ENCODE assay signal across 11 cellular contexts in the genomic region with DNA sequence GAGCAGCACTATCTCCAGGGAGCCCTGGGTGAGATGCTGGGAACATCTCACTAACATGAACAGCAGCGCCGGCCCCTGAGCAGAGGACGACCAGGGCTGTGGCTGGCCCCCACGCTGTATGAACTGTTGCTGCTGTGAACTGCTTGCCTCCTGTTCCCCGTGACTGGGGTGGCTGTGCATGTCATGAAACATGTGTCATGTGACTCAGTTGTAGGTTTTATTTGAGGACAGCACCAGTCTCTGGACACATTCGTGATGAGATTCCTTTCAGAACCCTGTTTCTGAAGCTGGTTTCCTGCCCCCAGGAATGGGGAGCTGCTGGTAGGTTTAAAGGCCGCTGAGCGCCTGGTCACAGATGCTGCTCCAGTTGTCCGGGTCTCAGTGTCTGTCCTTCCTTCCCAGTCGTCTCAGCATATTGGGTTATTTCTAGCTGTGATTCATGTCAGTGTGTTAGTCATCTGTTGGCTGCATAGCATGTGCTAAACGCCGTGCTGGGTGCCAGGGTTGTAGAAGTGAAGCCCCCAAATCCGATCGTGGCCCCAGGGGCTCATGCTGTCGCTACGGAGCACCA.
A peak's percentile ranks its signal among the peaks of the same experiment; 100 is the strongest.
DNase-seq lines count a peak whose midpoint lies in the region; ATAC-seq and TF ChIP-seq lines count a peak whose summit lies in the region.
"Had no signal": no experiment of that assay in that cellular context is flagged by ENCODE, and none has a peak within 500 bp of the region (broad histone marks: within the 10 kb centered on the region; RNA-seq: fewer than 3 reads in every experiment).

No MANE protein-coding gene starts in this region.

- no TSS peak for BruUV-seq in Panc1 (replicated peaks; lab: Mats Ljungman, UMichigan)

- peaks cover 64% of the 10 kb centered on the region for H3K4me1 Mint-ChIP-seq in osteocyte (ENCODE audit: unreplicated experiment)
- H3K4me1 Mint-ChIP-seq in stimulated activated naive CD8-positive, alpha-beta T cell treated with anti-CD3 and anti-CD28 coated beads, Interleukin-15, amount 100 ng/mL, for 72 hours: peaks cover 50% of the 10 kb centered on the region

- H3K4me1 ChIP-seq in Panc1 (ENCODE audit: control insufficient read depth, insufficient read depth, low read length): no peaks in the 10 kb centered on the region

- peaks cover 11% of the 10 kb centered on the region for H3K36me3 Mint-ChIP-seq in osteocyte (ENCODE audit: unreplicated experiment)
- no peaks in the 10 kb centered on the region for H3K36me3 Mint-ChIP-seq in activated naive CD4-positive, alpha-beta T cell treated with anti-CD3 and anti-CD28 coated beads, Interleukin-2, amount 50 U/mL, for 72 hours

- H3K27ac Mint-ChIP-seq in osteocyte (ENCODE audit: unreplicated experiment): peak overlapping the region; percentile 93
- no peak overlapping the region for H3K27ac Mint-ChIP-seq in stimulated activated naive CD8-positive, alpha-beta T cell treated with anti-CD3 and anti-CD28 coated beads, Interleukin-15, amount 100 ng/mL, for 72 hours
- peak overlapping the region in 1 of 2 donors; percentile 38 for H3K27ac Mint-ChIP-seq in activated naive CD4-positive, alpha-beta T cell treated with anti-CD3 and anti-CD28 coated beads, Interleukin-2, amount 50 U/mL, for 72 hours

- CTCF ChIA-PET in Panc1 (lab: Charles Lee): no interaction called here

- intact Hi-C loops in Panc1 (cut with micrococcal nuclease; ENCODE audit: unreplicated experiment): no loop called here

- H3K4me3 ChIP-seq in Panc1 (ENCODE audit: low read depth in 2 of 2, low read length in 2 of 2) (no peak overlapping the region), epithelial cell of esophagus (ENCODE audit: low read length) (no peak overlapping the region)

- no peaks in the 10 kb centered on the region for H3K27me3 Mint-ChIP-seq in osteocyte (ENCODE audit: unreplicated experiment)
- no peaks in the 10 kb centered on the region for H3K27me3 Mint-ChIP-seq in stimulated activated naive CD8-positive, alpha-beta T cell treated with anti-CD3 and anti-CD28 coated beads, Interleukin-15, amount 100 ng/mL, for 72 hours

- H3K4me3 Mint-ChIP-seq in osteocyte (ENCODE audit: unreplicated experiment): no peak overlapping the region
- no peak overlapping the region for H3K4me3 Mint-ChIP-seq in stimulated activated naive CD8-positive, alpha-beta T cell treated with anti-CD3 and anti-CD28 coated beads, Interleukin-15, amount 100 ng/mL, for 72 hours

- TF ChIP-seq CTCF in Panc1 (IDR thresholded peaks at IDR 0.05): no peak
- TF ChIP-seq CTCF in epithelial cell of esophagus (IDR thresholded peaks at IDR 0.05; ENCODE audit: insufficient read depth, low read depth, low read length, missing control alignments): no peak
- no peak for TF ChIP-seq CTCF in osteocyte (IDR thresholded peaks at IDR 0.05)

- H3K27me3 ChIP-seq in Panc1 (ENCODE audit: control insufficient read depth, insufficient read depth, low read length): no peaks in the 10 kb centered on the region

- no peak overlapping the region for H3K27ac ChIP-seq in Panc1 (ENCODE audit: low read length)

- in situ Hi-C loops in Panc1 (cut with HindIII; ENCODE audit: low pct_unique_long_range_greater_than_20kb, low sequenced_read_pairs): no loop called here

- no peaks in the 10 kb centered on the region for H3K9me3 ChIP-seq in Panc1 (ENCODE audit: control insufficient read depth, insufficient read depth, low read depth, low read length)

- H3K36me3 ChIP-seq in Panc1 (ENCODE audit: control insufficient read depth, insufficient read depth, low read length): no peaks in the 10 kb centered on the region

- DNase-seq in CD1c-positive myeloid dendritic cell (ENCODE audit: extremely low spot score): peak; percentile 51
- DNase-seq in Panc1 (ENCODE audit: low read depth, low spot score): no peak
- DNase-seq in epithelial cell of esophagus (ENCODE audit: low read depth): peak; percentile 66
- no peak for DNase-seq in osteocyte (ENCODE audit: extremely low spot score, unreplicated experiment)
- no peak for DNase-seq in NCI-H510A (lab: John Stamatoyannopoulos, UW)
- DNase-seq in stimulated activated CD4-positive, alpha-beta T cell treated with anti-CD3 and anti-CD28 coated beads, Interleukin-4, amount 100 ng/mL, for 24 hours: no peak
- no peak for DNase-seq in stimulated activated naive CD8-positive, alpha-beta T cell treated with anti-CD3 and anti-CD28 coated beads, Interleukin-15, amount 100 ng/mL, for 72 hours
- DNase-seq in activated naive CD4-positive, alpha-beta T cell treated with anti-CD3 and anti-CD28 coated beads, Interleukin-2, amount 50 U/mL, for 72 hours (ENCODE audit: low spot score in 2 of 2): no peak
- DNase-seq: activated gamma-delta T cell, DMS79 treated with DMSO at 0.1 percent for 48 hours, NCI-H2107 had no signal

- peak; percentile 10; the same call in 1 of the 2 replicates for ATAC-seq in Panc1
- no peak for ATAC-seq in stimulated activated naive CD8-positive, alpha-beta T cell treated with anti-CD3 and anti-CD28 coated beads, Interleukin-15, amount 100 ng/mL, for 72 hours
- ATAC-seq in activated naive CD4-positive, alpha-beta T cell treated with anti-CD3 and anti-CD28 coated beads, Interleukin-2, amount 50 U/mL, for 72 hours: no peak

- H3K9me3 Mint-ChIP-seq in osteocyte (ENCODE audit: unreplicated experiment): no peaks in the 10 kb centered on the region
- no peaks in the 10 kb centered on the region for H3K9me3 Mint-ChIP-seq in stimulated activated naive CD8-positive, alpha-beta T cell treated with anti-CD3 and anti-CD28 coated beads, Interleukin-15, amount 100 ng/mL, for 72 hours
- H3K9me3 Mint-ChIP-seq in activated naive CD4-positive, alpha-beta T cell treated with anti-CD3 and anti-CD28 coated beads, Interleukin-2, amount 50 U/mL, for 72 hours: no peaks in the 10 kb centered on the region

- POLR2A ChIA-PET in Panc1 (lab: Charles Lee): no interaction called here

Comparison
In these comparisons a context has a peak if more than half of its experiments do, and no peak if none do; other contexts are left out.
1. DNase-seq: peak in CD1c-positive myeloid dendritic cell (single experiment) and epithelial cell of esophagus (single experiment); none in Panc1 (single experiment), osteocyte (single experiment), NCI-H510A (single experiment), stimulated activated CD4-positive, alpha-beta T cell treated with anti-CD3 and anti-CD28 coated beads, Interleukin-4, amount 100 ng/mL, for 24 hours (single experiment), stimulated activated naive CD8-positive, alpha-beta T cell treated with anti-CD3 and anti-CD28 coated beads, Interleukin-15, amount 100 ng/mL, for 72 hours (0 of 2) and activated naive CD4-positive, alpha-beta T cell treated with anti-CD3 and anti-CD28 coated beads, Interleukin-2, amount 50 U/mL, for 72 hours (0 of 2).